In the genomic region with DNA sequence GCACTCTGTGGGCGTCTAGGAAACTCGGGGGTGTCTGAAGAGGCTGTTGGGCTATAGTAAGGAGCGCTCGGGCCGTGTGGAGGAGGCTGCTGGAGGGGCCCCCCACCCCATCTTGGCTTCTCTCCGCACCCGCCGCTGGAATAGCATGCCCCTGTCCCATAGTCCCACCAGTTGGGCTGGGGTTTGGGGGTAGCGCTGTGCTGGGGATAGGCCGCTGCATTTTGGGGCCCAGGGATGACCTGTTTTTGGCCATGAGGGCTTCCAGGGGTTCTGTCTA, we compare ENCODE assay signal across 1 cellular context.
TF ChIP-seq lines count a peak whose summit lies in the region.

No MANE protein-coding gene starts in this region.

TF ChIP-seq in H1, 55 proteins besides CTCF, POLR2A, EP300 and RAD21:
- TF ChIP-seq TAF1 (IDR thresholded peaks at IDR 0.05; ENCODE audit: low read depth, low read length) (no peak), RBBP5 (IDR thresholded peaks at IDR 0.05; ENCODE audit: borderline replicate concordance, low read depth, low read length) (no peak), PHF8 (conservative IDR thresholded peaks at IDR 0.05; ENCODE audit: low read depth, low read length) (0 out of 2 replicates have a peak, but pooled peaks have one; percentile 5)
